Comparison of ENCODE assay signal across 1 cellular context in the genomic region with DNA sequence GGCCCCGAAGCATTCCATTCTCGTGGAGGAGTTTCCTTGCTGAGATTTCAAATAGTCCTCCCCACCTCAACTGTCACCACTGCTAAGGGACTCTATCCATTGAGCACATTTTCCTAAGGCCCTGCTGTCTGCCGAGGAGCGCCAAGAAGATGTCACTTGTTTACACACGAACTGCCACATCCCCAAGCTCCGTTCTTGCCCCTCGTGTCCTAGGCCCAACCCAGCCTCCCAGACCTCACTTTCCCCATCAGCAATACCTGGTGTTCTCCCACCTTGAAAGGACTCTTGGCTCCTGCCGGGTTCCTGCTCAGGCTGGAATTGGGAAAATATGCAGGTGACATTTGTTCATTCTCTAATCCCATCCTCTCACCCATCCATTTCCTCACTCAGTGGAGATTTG.
TF ChIP-seq lines count a peak whose summit lies in the region.

No MANE protein-coding gene starts in this region.

TF ChIP-seq in WTC11, 78 proteins besides CTCF, POLR2A, EP300 and RAD21 (continued from another document):
- TF ChIP-seq, protein P1, sequence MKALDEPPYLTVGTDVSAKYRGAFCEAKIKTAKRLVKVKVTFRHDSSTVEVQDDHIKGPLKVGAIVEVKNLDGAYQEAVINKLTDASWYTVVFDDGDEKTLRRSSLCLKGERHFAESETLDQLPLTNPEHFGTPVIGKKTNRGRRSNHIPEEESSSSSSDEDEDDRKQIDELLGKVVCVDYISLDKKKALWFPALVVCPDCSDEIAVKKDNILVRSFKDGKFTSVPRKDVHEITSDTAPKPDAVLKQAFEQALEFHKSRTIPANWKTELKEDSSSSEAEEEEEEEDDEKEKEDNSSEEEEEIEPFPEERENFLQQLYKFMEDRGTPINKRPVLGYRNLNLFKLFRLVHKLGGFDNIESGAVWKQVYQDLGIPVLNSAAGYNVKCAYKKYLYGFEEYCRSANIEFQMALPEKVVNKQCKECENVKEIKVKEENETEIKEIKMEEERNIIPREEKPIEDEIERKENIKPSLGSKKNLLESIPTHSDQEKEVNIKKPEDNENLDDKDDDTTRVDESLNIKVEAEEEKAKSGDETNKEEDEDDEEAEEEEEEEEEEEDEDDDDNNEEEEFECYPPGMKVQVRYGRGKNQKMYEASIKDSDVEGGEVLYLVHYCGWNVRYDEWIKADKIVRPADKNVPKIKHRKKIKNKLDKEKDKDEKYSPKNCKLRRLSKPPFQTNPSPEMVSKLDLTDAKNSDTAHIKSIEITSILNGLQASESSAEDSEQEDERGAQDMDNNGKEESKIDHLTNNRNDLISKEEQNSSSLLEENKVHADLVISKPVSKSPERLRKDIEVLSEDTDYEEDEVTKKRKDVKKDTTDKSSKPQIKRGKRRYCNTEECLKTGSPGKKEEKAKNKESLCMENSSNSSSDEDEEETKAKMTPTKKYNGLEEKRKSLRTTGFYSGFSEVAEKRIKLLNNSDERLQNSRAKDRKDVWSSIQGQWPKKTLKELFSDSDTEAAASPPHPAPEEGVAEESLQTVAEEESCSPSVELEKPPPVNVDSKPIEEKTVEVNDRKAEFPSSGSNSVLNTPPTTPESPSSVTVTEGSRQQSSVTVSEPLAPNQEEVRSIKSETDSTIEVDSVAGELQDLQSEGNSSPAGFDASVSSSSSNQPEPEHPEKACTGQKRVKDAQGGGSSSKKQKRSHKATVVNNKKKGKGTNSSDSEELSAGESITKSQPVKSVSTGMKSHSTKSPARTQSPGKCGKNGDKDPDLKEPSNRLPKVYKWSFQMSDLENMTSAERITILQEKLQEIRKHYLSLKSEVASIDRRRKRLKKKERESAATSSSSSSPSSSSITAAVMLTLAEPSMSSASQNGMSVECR (CRISPR knock-in tag; IDR thresholded peaks at IDR 0.05; ENCODE audit: borderline replicate concordance), result no peak
- TF ChIP-seq HMGA2 (CRISPR knock-in tag; IDR thresholded peaks at IDR 0.05), result no peak
- TF ChIP-seq, protein P2, sequence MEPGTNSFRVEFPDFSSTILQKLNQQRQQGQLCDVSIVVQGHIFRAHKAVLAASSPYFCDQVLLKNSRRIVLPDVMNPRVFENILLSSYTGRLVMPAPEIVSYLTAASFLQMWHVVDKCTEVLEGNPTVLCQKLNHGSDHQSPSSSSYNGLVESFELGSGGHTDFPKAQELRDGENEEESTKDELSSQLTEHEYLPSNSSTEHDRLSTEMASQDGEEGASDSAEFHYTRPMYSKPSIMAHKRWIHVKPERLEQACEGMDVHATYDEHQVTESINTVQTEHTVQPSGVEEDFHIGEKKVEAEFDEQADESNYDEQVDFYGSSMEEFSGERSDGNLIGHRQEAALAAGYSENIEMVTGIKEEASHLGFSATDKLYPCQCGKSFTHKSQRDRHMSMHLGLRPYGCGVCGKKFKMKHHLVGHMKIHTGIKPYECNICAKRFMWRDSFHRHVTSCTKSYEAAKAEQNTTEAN (CRISPR knock-in tag; IDR thresholded peaks at IDR 0.05), result no peak
- TF ChIP-seq, protein P3, sequence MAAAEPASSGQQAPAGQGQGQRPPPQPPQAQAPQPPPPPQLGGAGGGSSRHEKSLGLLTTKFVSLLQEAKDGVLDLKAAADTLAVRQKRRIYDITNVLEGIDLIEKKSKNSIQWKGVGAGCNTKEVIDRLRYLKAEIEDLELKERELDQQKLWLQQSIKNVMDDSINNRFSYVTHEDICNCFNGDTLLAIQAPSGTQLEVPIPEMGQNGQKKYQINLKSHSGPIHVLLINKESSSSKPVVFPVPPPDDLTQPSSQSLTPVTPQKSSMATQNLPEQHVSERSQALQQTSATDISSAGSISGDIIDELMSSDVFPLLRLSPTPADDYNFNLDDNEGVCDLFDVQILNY (CRISPR knock-in tag; IDR thresholded peaks at IDR 0.05), result no peak
- TF ChIP-seq, protein P4, sequence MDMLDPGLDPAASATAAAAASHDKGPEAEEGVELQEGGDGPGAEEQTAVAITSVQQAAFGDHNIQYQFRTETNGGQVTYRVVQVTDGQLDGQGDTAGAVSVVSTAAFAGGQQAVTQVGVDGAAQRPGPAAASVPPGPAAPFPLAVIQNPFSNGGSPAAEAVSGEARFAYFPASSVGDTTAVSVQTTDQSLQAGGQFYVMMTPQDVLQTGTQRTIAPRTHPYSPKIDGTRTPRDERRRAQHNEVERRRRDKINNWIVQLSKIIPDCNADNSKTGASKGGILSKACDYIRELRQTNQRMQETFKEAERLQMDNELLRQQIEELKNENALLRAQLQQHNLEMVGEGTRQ (CRISPR knock-in tag; IDR thresholded peaks at IDR 0.05), result no peak
- TF ChIP-seq EMX1 (CRISPR knock-in tag; IDR thresholded peaks at IDR 0.05), result no peak
- TF ChIP-seq ZBTB21 (CRISPR knock-in tag; IDR thresholded peaks at IDR 0.05; ENCODE audit: borderline replicate concordance), result no peak
- no peak for TF ChIP-seq IRF2 (CRISPR knock-in tag; IDR thresholded peaks at IDR 0.05; ENCODE audit: borderline replicate concordance, low read depth)
- TF ChIP-seq RELA (CRISPR knock-in tag; IDR thresholded peaks at IDR 0.05; ENCODE audit: borderline replicate concordance), result no peak
TF ChIP-seq in WTC11: peak in this region for 0.
